In genomic region chr6:139881728-139882211, GRCh38 we compare ENCODE assay signal across 8 cellular contexts.
DNase-seq lines count a peak whose midpoint lies in the region; ATAC-seq, FAIRE-seq and TF ChIP-seq lines count a peak whose summit lies in the region.

No MANE protein-coding gene starts in this region.

- dilution Hi-C loops in endothelial cell of umbilical vein (cut with MboI; ENCODE audit: extremely low pct_ligation_motif_present, low sequenced_read_pairs): no loop called here

- H3K36me3 ChIP-seq in endothelial cell of umbilical vein (ENCODE audit: control insufficient read depth in 2 of 2, extremely low read depth in 1 of 2, insufficient read depth in 2 of 2, low read length in 2 of 2): no peaks in the 10 kb centered on the region

- peaks cover 14% of the 10 kb centered on the region for H3K4me1 ChIP-seq in endothelial cell of umbilical vein (ENCODE audit: control insufficient read depth, extremely low read depth, insufficient read depth, low read length)

- intact Hi-C loops in endothelial cell of umbilical vein (cut with micrococcal nuclease): loop anchor here (1.0 to 5.0 kb wide), 8 partner anchors 93 to 1681 kb away; partner anchors contain the start of gene CITED2

- peak overlapping the region; percentile 3 for H3K9ac ChIP-seq in endothelial cell of umbilical vein (replicated peaks; ENCODE audit: extremely low read depth, insufficient read depth, low read length)

- no peaks in the 10 kb centered on the region for H3K27me3 ChIP-seq in endothelial cell of umbilical vein (ENCODE audit: control insufficient read depth in 2 of 2, insufficient read depth in 2 of 2, low read length in 2 of 2)

- H3K4me3 ChIP-seq in endothelial cell of umbilical vein (replicated peaks in 1 of 3; ENCODE audit: insufficient read depth in 1 of 3, low read depth in 1 of 3, low read length in 3 of 3): no peak overlapping the region

- peak overlapping the region; percentile 10 for H2AFZ ChIP-seq in endothelial cell of umbilical vein (ENCODE audit: low read depth, low read length)

- H3K27ac ChIP-seq in endothelial cell of umbilical vein (ENCODE audit: insufficient read depth, low read depth, low read length): no peak overlapping the region

- H3K9me3 ChIP-seq in endothelial cell of umbilical vein (replicated peaks; ENCODE audit: control insufficient read depth, insufficient read depth, low read length): no peaks in the 10 kb centered on the region

- POLR2A ChIA-PET in endothelial cell of umbilical vein (lab: Charles Lee): interaction anchor here (0.6 kb wide), 1 partner anchor 20 kb away, joined by 3 read pairs; no protein-coding TSS in a partner anchor

- TF ChIP-seq CTCF in endothelial cell of umbilical vein (IDR thresholded peaks at IDR 0.05; ENCODE audit: extremely low read depth in 1 of 2, insufficient read depth in 1 of 2, low read depth in 1 of 2, low read length in 2 of 2): peak; percentile 42 to 49

- no TSS peak for BruUV-seq in endothelial cell of umbilical vein (replicated peaks; lab: Mats Ljungman, UMichigan)

- no peak for TF ChIP-seq POLR2A in endothelial cell of umbilical vein (IDR thresholded peaks at IDR 0.05; ENCODE audit: low read depth, low read length)

- no peaks in the 10 kb centered on the region for H3K9me1 ChIP-seq in endothelial cell of umbilical vein (replicated peaks; ENCODE audit: control insufficient read depth, extremely low read depth, insufficient read depth, low read length)

- DNase-seq in activated gamma-delta T cell treated with Interleukin-2 at 50 U/mL for 16 hours (peak; percentile 7), activated gamma-delta T cell (lab: John Stamatoyannopoulos, UW) (no peak), HT-29 (ENCODE audit: low spot score) (peak; percentile 65), RPMI7951 (ENCODE audit: low read depth) (peak; percentile 51), endothelial cell of umbilical vein (ENCODE audit: low read depth, low spot score) (peak; percentile 69), myocyte (ENCODE audit: low read depth) (peak; percentile 55)

- H3K4me2 ChIP-seq in endothelial cell of umbilical vein (ENCODE audit: insufficient read depth, low read length): peak overlapping the region; percentile 2

- no peaks in the 10 kb centered on the region for H4K20me1 ChIP-seq in endothelial cell of umbilical vein (replicated peaks; ENCODE audit: control insufficient read depth, extremely low read depth, insufficient read depth, low read length)

- no peaks in the 10 kb centered on the region for H3K79me2 ChIP-seq in endothelial cell of umbilical vein (ENCODE audit: control insufficient read depth, insufficient read depth, low read length)

- peak; percentile 63 for FAIRE-seq in endothelial cell of umbilical vein (lab: Jason Lieb, UNC)

- CTCF ChIA-PET in endothelial cell of umbilical vein (lab: Charles Lee): interaction anchor here (1.0 to 4.0 kb wide), 8 partner anchors 9 to 1794 kb away, joined by 3 to 12 read pairs (median 4); partner anchors contain the start of gene CITED2

- peak; percentile 78 for ATAC-seq in GM21529 (IDR thresholded peaks at IDR 0.05; ENCODE audit: unreplicated experiment)
- ATAC-seq in activated CD4-positive, CD25-positive, alpha-beta regulatory T cell treated with anti-CD3 and anti-CD28 coated beads, Interleukin-2, amount 50 U/mL, for 24 hours: no peak

TF ChIP-seq in endothelial cell of umbilical vein, 7 proteins besides CTCF, POLR2A, EP300 and RAD21:
- TF ChIP-seq FOS (IDR thresholded peaks at IDR 0.05; ENCODE audit: borderline replicate concordance, insufficient read depth, low read length) (no peak), GATA2 (IDR thresholded peaks at IDR 0.05; ENCODE audit: insufficient read depth, insufficient read length, low read depth, low read length) (no peak), POLR2AphosphoS5 (IDR thresholded peaks at IDR 0.05; ENCODE audit: insufficient read depth, low read depth, low read length) (no peak), MYC (IDR thresholded peaks at IDR 0.05; ENCODE audit: low read depth, low read length) (no peak), MAX (IDR thresholded peaks at IDR 0.05; ENCODE audit: insufficient read depth, insufficient read length) (no peak), JUN (IDR thresholded peaks at IDR 0.05; ENCODE audit: borderline replicate concordance, insufficient read depth, insufficient read length, low read depth) (no peak), EZH2 (IDR thresholded peaks at IDR 0.05; ENCODE audit: borderline replicate concordance, low read depth, low read length, severe bottlenecking) (no peak)
